ENCODE assay signal across 19 cellular contexts in the genomic region with DNA sequence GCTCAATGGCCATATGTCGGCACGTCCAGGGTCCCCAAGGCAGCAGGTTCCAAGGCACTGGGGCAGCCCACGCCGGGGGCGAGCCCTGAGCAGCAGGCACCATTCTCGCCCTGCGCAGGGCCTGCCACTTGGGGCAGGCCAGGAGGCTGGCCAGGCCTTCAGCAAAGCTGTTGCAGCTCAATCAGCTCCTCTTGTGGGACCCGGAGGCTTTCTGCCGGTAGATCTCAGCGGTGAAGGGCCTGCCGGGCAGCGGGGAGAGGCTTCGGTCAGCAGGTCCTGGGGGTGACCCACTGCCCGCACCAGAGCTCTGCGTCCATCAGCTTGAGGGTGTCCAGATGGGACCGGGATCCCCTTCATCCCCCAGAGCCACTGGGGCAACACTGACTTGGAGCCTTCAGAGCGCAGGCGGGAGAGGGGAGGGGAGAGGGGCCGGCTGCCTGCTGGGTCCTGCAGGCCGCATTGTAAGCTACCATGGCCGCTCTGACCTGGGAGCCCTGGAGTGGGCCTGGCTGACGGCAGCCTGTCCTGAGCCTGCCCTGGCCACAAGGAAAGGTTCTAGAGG. TPM values are rescaled to one million over a fixed set of nuclear protein-coding genes. Genes with fewer than 3 reads are reported as not detected.
DNase-seq lines count a peak whose midpoint lies in the region; ATAC-seq and TF ChIP-seq lines count a peak whose summit lies in the region.
"Had no signal": no experiment of that assay in that cellular context is flagged by ENCODE, and none has a peak within 500 bp of the region (broad histone marks: within the 10 kb centered on the region; RNA-seq: fewer than 3 reads in every experiment).

No MANE protein-coding gene starts in this region.

- H3K36me3 ChIP-seq in cardiac muscle cell (no peaks in the 10 kb centered on the region), WERI-Rb-1 (no peaks in the 10 kb centered on the region; the same call in 1 of the 2 replicates), lower lobe of right lung (no peaks in the 10 kb centered on the region)
- H3K36me3 ChIP-seq: HAP-1 had no signal

- H3K27me3 ChIP-seq in cardiac muscle cell = no peaks in the 10 kb centered on the region
- no peaks in the 10 kb centered on the region for H3K27me3 ChIP-seq in right cardiac atrium (ENCODE audit: control insufficient read depth, insufficient read depth)
- no peaks in the 10 kb centered on the region for H3K27me3 ChIP-seq in WERI-Rb-1 (ENCODE audit: insufficient read depth, low read depth, severe bottlenecking)
- no peaks in the 10 kb centered on the region for H3K27me3 ChIP-seq in lower lobe of right lung (ENCODE audit: low read depth)

- TF ChIP-seq CTCF in cardiac muscle cell (IDR thresholded peaks at IDR 0.05; ENCODE audit: low read depth, low read length) = no peak
- TF ChIP-seq CTCF in WERI-Rb-1 (IDR thresholded peaks at IDR 0.05; ENCODE audit: low read depth, low read length) = peak; percentile 21; the same call in 1 of the 2 replicates
- TF ChIP-seq CTCF in lower lobe of right lung (IDR thresholded peaks at IDR 0.05) = no peak

- intact Hi-C loops in right cardiac atrium (cut with DNase I) (no loop called here), lower lobe of right lung (cut with DNase I) (no loop called here)

- H3K27ac ChIP-seq in cardiac muscle cell (peak overlapping the region; percentile 89), right cardiac atrium (ENCODE audit: low read length) (no peak overlapping the region), WERI-Rb-1 (no peak overlapping the region; the same call in 1 of the 2 replicates), lower lobe of right lung (peak overlapping the region; percentile 78), temporal lobe (ENCODE audit: low read depth, low read length) (peak overlapping the region; percentile 36)
- H3K27ac ChIP-seq: C4-2B, RWPE1 had no signal

- H3K9me3 ChIP-seq in cardiac muscle cell (ENCODE audit: low read depth) (no peaks in the 10 kb centered on the region), right cardiac atrium (ENCODE audit: control insufficient read depth, low read length) (no peaks in the 10 kb centered on the region), WERI-Rb-1 (ENCODE audit: severe bottlenecking) (no peaks in the 10 kb centered on the region), lower lobe of right lung (no peaks in the 10 kb centered on the region)
- H3K9me3 ChIP-seq: HAP-1 had no signal

- DNase-seq in cardiac muscle cell (ENCODE audit: low read depth in 1 of 2, low spot score in 1 of 2) (no peak), right cardiac atrium (no peak), WERI-Rb-1 (no peak), lower lobe of right lung (peak; percentile 41), NCI-H1092 (lab: John Stamatoyannopoulos, UW) (no peak)
- DNase-seq: DMS153, KBM-7, NCI-H1436, NCI-H2029, NCI-H2171, NCI-H446, NCI-H69 had no signal

- WGBS in right cardiac atrium = 93% methylated on average over 22 of the region's 22 CpGs

- H3K4me3 ChIP-seq in cardiac muscle cell = no peak overlapping the region
- H3K4me3 ChIP-seq in right cardiac atrium (ENCODE audit: low read length) = no peak overlapping the region
- H3K4me3 ChIP-seq in WERI-Rb-1 (ENCODE audit: low read depth, low read length) = no peak overlapping the region
- H3K4me3 ChIP-seq in lower lobe of right lung = no peak overlapping the region
- H3K4me3 ChIP-seq: HAP-1 had no signal

- ATAC-seq in right cardiac atrium = no peak
- no peak for ATAC-seq in lower lobe of right lung
- no peak for ATAC-seq in GM18517 (IDR thresholded peaks at IDR 0.05; ENCODE audit: unreplicated experiment)
- no peak for ATAC-seq in HG02571 (IDR thresholded peaks at IDR 0.05; ENCODE audit: unreplicated experiment)

- peaks cover 40% of the 10 kb centered on the region for H3K4me1 ChIP-seq in cardiac muscle cell (ENCODE audit: low read depth)
- H3K4me1 ChIP-seq in right cardiac atrium (ENCODE audit: control insufficient read depth, insufficient read depth, low read length) = peaks cover 3% of the 10 kb centered on the region
- H3K4me1 ChIP-seq in lower lobe of right lung = no peaks in the 10 kb centered on the region
- H3K4me1 ChIP-seq: HAP-1 had no signal

RNA-seq across cellular contexts. Expression of a gene that starts 9.5 kb away (rescaled TPM):
- total RNA-seq in cardiac muscle cell = 17.1 and 28.4 TPM in 2 replicates
- polyA plus RNA-seq in cardiac muscle cell = 22.0 and 24.3 TPM in 2 replicates
- 10 to 100 TPM; 18.7 to 63.8 (median 39.9) TPM for total RNA-seq in right cardiac atrium
- 66.2 TPM for polyA plus RNA-seq in right cardiac atrium
- 24.6 TPM for total RNA-seq in lower lobe of right lung
- 7.4 TPM for total RNA-seq in temporal lobe
- total RNA-seq: A172 had no signal

RNA-seq across cellular contexts. Expression of a gene that starts 28.9 kb away (rescaled TPM):
- total RNA-seq in cardiac muscle cell (34.0 and 38.2 TPM in 2 replicates), right cardiac atrium (10 to 100 TPM; 30.7 to 35.6 (median 32.6) TPM), lower lobe of right lung (14.5 TPM), temporal lobe (10.8 TPM)
- polyA plus RNA-seq in cardiac muscle cell (27.9 and 42.3 TPM in 2 replicates), right cardiac atrium (38.5 TPM)

Comparison
In these comparisons a context has a peak if more than half of its experiments do, and no peak if none do; other contexts are left out.
1. H3K27ac ChIP-seq: peak in cardiac muscle cell (single experiment), lower lobe of right lung (single experiment) and temporal lobe (single experiment); none in right cardiac atrium (single experiment) and WERI-Rb-1 (single experiment).